Comparison of ENCODE assay signal across 8 cellular contexts in the genomic region with DNA sequence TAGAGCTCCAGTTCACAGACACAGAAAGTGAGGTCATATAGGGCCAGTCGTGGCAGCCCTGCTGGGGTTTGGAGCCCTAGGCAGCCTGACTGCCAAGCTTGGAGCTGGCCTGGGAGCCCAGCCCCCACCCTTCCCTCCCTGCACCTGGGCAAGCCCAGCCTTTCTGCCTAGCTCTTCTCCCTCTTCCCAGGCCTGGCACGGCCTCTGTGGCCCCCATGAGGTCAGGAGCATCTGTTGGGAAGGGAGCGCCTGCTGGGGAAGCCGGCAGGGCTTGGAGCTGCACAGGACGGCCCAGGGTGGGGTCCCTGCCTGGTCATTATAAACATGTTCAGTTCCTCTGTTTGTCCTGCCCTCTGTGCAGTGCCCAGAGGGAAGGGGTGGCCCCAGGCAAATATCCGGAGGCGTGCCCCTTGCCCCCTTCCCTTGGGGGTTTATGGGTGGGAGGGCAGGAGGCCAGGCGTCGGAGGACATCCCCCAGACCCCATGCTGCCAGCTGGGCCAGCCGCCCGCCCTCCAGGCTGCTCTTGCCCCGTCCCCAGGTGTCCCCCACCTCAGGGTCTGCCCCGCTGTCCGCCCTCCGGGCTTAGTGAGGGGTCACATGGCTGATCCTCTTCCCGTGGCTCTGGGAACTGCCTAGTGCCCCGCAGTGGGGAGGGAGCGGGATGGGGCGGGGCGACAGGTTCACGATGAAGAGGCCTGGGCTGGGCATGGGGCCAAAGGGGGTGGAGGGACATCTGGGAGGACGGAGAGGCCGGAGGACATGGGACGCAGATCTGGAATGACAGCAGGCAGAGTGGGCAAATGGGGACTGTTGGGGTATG. TPM values are rescaled to one million over a fixed set of nuclear protein-coding genes. Genes with fewer than 3 reads are reported as not detected.
DNase-seq lines count a peak whose midpoint lies in the region; ATAC-seq and TF ChIP-seq lines count a peak whose summit lies in the region.

No MANE protein-coding gene starts in this region.

- peaks cover 2 to 14% (median 13%) of the 10 kb centered on the region in 3 experiments; a peak in 6 of 7 replicates for H3K36me3 Mint-ChIP-seq in H9 (ENCODE audit: insufficient read depth in 1 of 3, low read depth in 3 of 3)

- H3K4me1 Mint-ChIP-seq in H9, result peaks cover 22 to 34% of the 10 kb centered on the region in 2 experiments

- no peak overlapping the region for H2AFZ ChIP-seq in H9 (ENCODE audit: low read length)

- no peaks in the 10 kb centered on the region for H3K36me3 ChIP-seq in SJCRH30

- no peak overlapping the region for H3K4me3 Mint-ChIP-seq in H9

- TF ChIP-seq CTCF in H9 (conservative IDR thresholded peaks at IDR 0.05), result no peak

- H3K9ac ChIP-seq in H9 (ENCODE audit: extremely low read depth, insufficient read length, low read length), result no peak overlapping the region

- H3K14ac ChIP-seq in H9 (ENCODE audit: insufficient read depth, low read length), result peak overlapping the region; percentile 39; the same call in 1 of the 2 replicates

- no peaks in the 10 kb centered on the region for H3K27me3 Mint-ChIP-seq in H9 (ENCODE audit: low read depth)

- no peak overlapping the region for H2BK120ac ChIP-seq in H9 (ENCODE audit: low read depth, low read length, poor library complexity, severe bottlenecking)

- no peaks in the 10 kb centered on the region for H3K79me2 ChIP-seq in H9 (ENCODE audit: insufficient read depth, low read length)

- intact Hi-C loops in left ventricle myocardium superior (cut with micrococcal nuclease), result no loop called here

- peak overlapping the region; percentile 42 to 79 (median 77); a peak in 4 of 7 replicates for H3K27ac Mint-ChIP-seq in H9

- H3K79me1 ChIP-seq in H9 (ENCODE audit: insufficient read depth, low read depth, low read length, poor library complexity, severe bottlenecking), result no peaks in the 10 kb centered on the region

- no peak overlapping the region for H2BK5ac ChIP-seq in H9 (ENCODE audit: insufficient read length, low read length)

- H2AK5ac ChIP-seq in H9 (ENCODE audit: insufficient read length, low read length), result no peak overlapping the region

- no peak overlapping the region for H3T11ph ChIP-seq in H9 (ENCODE audit: low read length)

- H2BK12ac ChIP-seq in H9 (ENCODE audit: insufficient read length, low read depth, low read length), result no peak overlapping the region

- H3K4me1 ChIP-seq in H9 (ENCODE audit: insufficient read depth, low read length) (no peaks in the 10 kb centered on the region; the same call in 1 of the 2 replicates), SJCRH30 (no peaks in the 10 kb centered on the region; the same call in 1 of the 2 replicates)

- no peak overlapping the region for H3K4me2 ChIP-seq in H9 (ENCODE audit: insufficient read depth, insufficient read length, low read length)

- no peak overlapping the region for H4K8ac ChIP-seq in H9 (replicated peaks; ENCODE audit: insufficient read length, low read depth, low read length)

- peak; percentile 79 for ATAC-seq in left ventricle myocardium superior
- no peak for ATAC-seq in GM19035 (IDR thresholded peaks at IDR 0.05; ENCODE audit: unreplicated experiment)

- H3K4ac ChIP-seq in H9 (ENCODE audit: low read depth, low read length), result no peak overlapping the region

- DNase-seq in H9 (no peak), SJCRH30 (peak; percentile 70 to 77), left ventricle myocardium superior (peak; percentile 83), putamen (ENCODE audit: low spot score) (peak; percentile 31), KBM-7 (no peak), cerebellar nuclear complex (lab: John Stamatoyannopoulos, UW) (no peak)
- no peak for DNase-seq in effector CD8-positive, alpha-beta T cell (lab: John Stamatoyannopoulos, UW)

- no peak overlapping the region for H4K91ac ChIP-seq in H9 (ENCODE audit: insufficient read length, low read depth, low read length)

- WGBS in H9 (ENCODE audit: extremely low coverage, insufficient read length, low lambda C conversion rate), result no CpG with 5 or more reads among the region's 24 CpGs

- H2BK20ac ChIP-seq in H9 (ENCODE audit: low read depth, low read length, poor library complexity, severe bottlenecking), result no peak overlapping the region

- H3K27me3 ChIP-seq in H9 (ENCODE audit: insufficient read depth, low read length) (no peaks in the 10 kb centered on the region), SJCRH30 (no peaks in the 10 kb centered on the region)

- H3K27ac ChIP-seq in H9 (ENCODE audit: insufficient read length, low read depth, low read length) (no peak overlapping the region), SJCRH30 (no peak overlapping the region)

- no peaks in the 10 kb centered on the region for H4K20me1 ChIP-seq in H9 (ENCODE audit: control insufficient read depth, insufficient read depth, insufficient read length)

- H4K5ac ChIP-seq in H9 (ENCODE audit: insufficient read length, low read depth, low read length), result no peak overlapping the region

- no peak overlapping the region for H2BK15ac ChIP-seq in H9 (ENCODE audit: low read depth, low read length)

- in situ Hi-C loops in KBM-7 (cut with MboI; ENCODE audit: low pct_unique_long_range_greater_than_20kb, low sequenced_read_pairs), result no loop called here

- H3K23me2 ChIP-seq in H9 (ENCODE audit: insufficient read length, low read depth, low read length, poor library complexity, severe bottlenecking), result peaks cover 3% of the 10 kb centered on the region

- H3K9me3 ChIP-seq in H9 (ENCODE audit: control insufficient read depth, low read depth, low read length) (no peaks in the 10 kb centered on the region), SJCRH30 (replicated peaks) (no peaks in the 10 kb centered on the region)

- no peak overlapping the region for H3K23ac ChIP-seq in H9 (ENCODE audit: insufficient read length, low read depth, low read length)

- no peaks in the 10 kb centered on the region for H3K9me3 Mint-ChIP-seq in H9

- H3K56ac ChIP-seq in H9 (ENCODE audit: insufficient read length, low read depth, low read length), result no peak overlapping the region

- H3K18ac ChIP-seq in H9 (ENCODE audit: insufficient read length, low read depth, low read length), result no peak overlapping the region

- H3K4me3 ChIP-seq in SJCRH30, result no peak overlapping the region

RNA-seq across cellular contexts. Expression of gene NCCRP1, which starts 30.0 kb away (rescaled TPM):
- total RNA-seq in H9 (2021) (1.9 and 2.7 TPM in 2 replicates), left ventricle myocardium superior (not detected)
- total RNA-seq in SJCRH30 (2014; rRNA removed; shearing (Covaris generic)), result 7.6 and 7.8 TPM in 2 replicates

RNA-seq across cellular contexts. Expression of gene SYCN, which starts 37.3 kb away (rescaled TPM):
- total RNA-seq in H9 (2021), result not detected in 2 replicates
- total RNA-seq in SJCRH30 (2014; rRNA removed; shearing (Covaris generic)), result not detected in 2 replicates
- not detected for total RNA-seq in left ventricle myocardium superior

RNA-seq across cellular contexts. Expression of gene PAK4, which starts 41.2 kb away (rescaled TPM):
- total RNA-seq in H9 (2021) (62.6 and 63.1 TPM in 2 replicates), left ventricle myocardium superior (17.4 TPM)
- 9.1 and 11.6 TPM in 2 replicates for total RNA-seq in SJCRH30 (2014; rRNA removed; shearing (Covaris generic))

Comparison
In these comparisons a context has a peak if more than half of its experiments do, and no peak if none do; other contexts are left out.
1. DNase-seq: peak in SJCRH30 (2 of 2), left ventricle myocardium superior (single experiment) and putamen (single experiment); none in H9 (single experiment), effector CD8-positive, alpha-beta T cell (single experiment), KBM-7 (single experiment) and cerebellar nuclear complex (0 of 2).